7 cellular contexts compared by ENCODE assay signal in the genomic region with DNA sequence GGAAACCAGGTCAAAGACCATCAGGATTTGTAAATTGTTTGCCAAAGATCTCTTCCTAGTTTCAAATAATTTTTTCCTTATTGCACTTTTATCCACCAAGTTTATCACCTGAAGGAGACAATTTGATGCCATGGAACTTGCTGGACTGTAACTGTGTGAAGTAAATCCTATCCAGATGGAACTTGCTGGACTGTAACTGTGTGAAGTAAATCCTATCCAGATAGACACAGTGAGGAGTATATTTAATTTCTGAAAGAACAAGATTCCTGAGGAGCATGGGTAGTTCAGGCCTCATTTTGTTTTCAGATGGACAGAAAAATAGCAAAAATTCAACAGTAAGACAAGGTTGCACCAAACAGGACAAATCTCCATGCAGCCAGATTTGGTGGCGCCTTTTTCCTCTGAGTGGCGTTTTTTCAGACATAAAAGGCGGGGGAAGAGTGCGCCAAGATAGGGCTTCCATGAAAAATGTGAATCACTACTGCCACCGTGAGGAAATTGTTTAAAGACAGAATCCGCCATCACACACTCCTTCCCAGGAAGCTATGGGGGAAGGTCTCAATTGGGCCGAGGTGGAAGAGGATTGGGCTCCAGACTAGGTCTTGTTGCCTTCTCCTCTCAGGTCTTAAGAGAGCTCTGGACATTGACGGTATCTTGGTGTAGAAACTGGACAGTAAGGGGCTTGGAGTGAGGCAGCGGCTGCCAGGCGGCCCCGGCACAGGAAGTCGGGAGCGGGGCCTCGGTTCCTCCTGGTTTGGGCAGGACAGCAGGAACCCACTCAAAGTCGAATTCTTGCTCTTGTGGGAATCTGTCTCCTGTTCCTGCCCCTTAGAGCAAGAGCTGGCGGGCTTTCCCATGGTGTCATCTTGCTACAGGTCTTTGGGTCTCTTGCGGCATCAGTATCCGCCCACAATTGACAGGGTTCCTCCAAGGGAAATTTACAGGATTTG.
A peak's percentile ranks its signal among the peaks of the same experiment; 100 is the strongest.
DNase-seq lines count a peak whose midpoint lies in the region; ATAC-seq and FAIRE-seq lines count a peak whose summit lies in the region.

No MANE protein-coding gene starts in this region.

- intact Hi-C loops in activated naive CD4-positive, alpha-beta T cell treated with anti-CD3 and anti-CD28 coated beads for 36 hours (cut with micrococcal nuclease): no loop called here

- H3K27me3 Mint-ChIP-seq in activated naive CD4-positive, alpha-beta T cell treated with anti-CD3 and anti-CD28 coated beads for 36 hours (ENCODE audit: low read depth): no peaks in the 10 kb centered on the region

- peak; percentile 61 for FAIRE-seq in GM19239 (lab: Jason Lieb, UNC)

- H3K27ac Mint-ChIP-seq in activated naive CD4-positive, alpha-beta T cell treated with anti-CD3 and anti-CD28 coated beads for 36 hours: no peak overlapping the region

- CTCF ChIA-PET in activated naive CD4-positive, alpha-beta T cell treated with anti-CD3 and anti-CD28 coated beads for 36 hours (lab: Charles Lee): no interaction called here

- DNase-seq in GM19239 (ENCODE audit: insufficient read length, low spot score) (no peak), NCI-H1694 (lab: John Stamatoyannopoulos, UW) (peak; percentile 53), stromal cell of bone marrow (ENCODE audit: low read depth) (peak; percentile 47), NCI-H2196 treated with DMSO at 0.1 percent for 48 hours (lab: John Stamatoyannopoulos, UW; ENCODE audit: unreplicated experiment) (no peak)
- peak; percentile 69 for DNase-seq in effector CD4-positive, alpha-beta T cell
- DNase-seq in activated naive CD4-positive, alpha-beta T cell treated with anti-CD3 and anti-CD28 coated beads for 36 hours: no peak

- H3K9me3 Mint-ChIP-seq in activated naive CD4-positive, alpha-beta T cell treated with anti-CD3 and anti-CD28 coated beads for 36 hours: no peaks in the 10 kb centered on the region

- no peak for ATAC-seq in HG02970 (IDR thresholded peaks at IDR 0.05; ENCODE audit: low FRiP score, unreplicated experiment)

- no peak overlapping the region for H3K4me3 Mint-ChIP-seq in activated naive CD4-positive, alpha-beta T cell treated with anti-CD3 and anti-CD28 coated beads for 36 hours

- peaks cover 13% of the 10 kb centered on the region for H3K36me3 Mint-ChIP-seq in activated naive CD4-positive, alpha-beta T cell treated with anti-CD3 and anti-CD28 coated beads for 36 hours (ENCODE audit: low read depth)

- H3K4me1 Mint-ChIP-seq in activated naive CD4-positive, alpha-beta T cell treated with anti-CD3 and anti-CD28 coated beads for 36 hours (ENCODE audit: low read depth): no peaks in the 10 kb centered on the region

Comparison
In these comparisons a context has a peak if more than half of its experiments do, and no peak if none do; other contexts are left out.
1. DNase-seq: peak in NCI-H1694 (single experiment), effector CD4-positive, alpha-beta T cell (single experiment) and stromal cell of bone marrow (single experiment); none in GM19239 (single experiment), activated naive CD4-positive, alpha-beta T cell treated with anti-CD3 and anti-CD28 coated beads for 36 hours (single experiment) and NCI-H2196 treated with DMSO at 0.1 percent for 48 hours (single experiment).